ENCODE assay signal across 1 cellular context in the genomic region with DNA sequence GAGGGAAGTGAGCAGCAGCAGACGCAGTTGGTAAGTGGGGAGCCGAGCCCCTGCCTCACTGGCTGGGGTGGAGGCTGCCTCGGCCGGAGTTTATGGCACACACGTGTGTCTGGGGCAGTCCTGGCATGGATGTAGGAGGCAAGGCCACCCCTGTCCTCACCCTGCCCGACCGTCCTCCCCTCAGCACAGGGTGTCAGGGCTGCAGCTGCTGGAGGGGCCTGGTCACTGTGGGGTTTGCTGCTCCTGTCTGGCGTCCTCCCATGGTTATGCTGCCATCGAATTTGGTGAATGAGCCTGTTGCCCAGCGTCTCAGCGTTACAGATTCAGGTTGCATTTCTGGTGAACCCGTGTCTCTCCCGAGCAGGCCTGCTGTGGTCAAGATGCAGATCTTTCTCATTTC.
TF ChIP-seq lines count a peak whose summit lies in the region.

No MANE protein-coding gene starts in this region.

TF ChIP-seq in K562, 482 proteins besides CTCF, POLR2A, EP300 and RAD21:
- TF ChIP-seq ZSCAN29 (IDR thresholded peaks at IDR 0.05) (no peak), NEUROD1 (IDR thresholded peaks at IDR 0.05; ENCODE audit: borderline replicate concordance, low read depth, low read length, partially characterized antibody) (no peak), NR2C1 (IDR thresholded peaks at IDR 0.05) (no peak), NR2C1 (tag; IDR thresholded peaks at IDR 0.05) (no peak), LEF1 (IDR thresholded peaks at IDR 0.05) (no peak), THRAP3 (IDR thresholded peaks at IDR 0.05; ENCODE audit: borderline replicate concordance) (no peak), RBM25 (IDR thresholded peaks at IDR 0.05; ENCODE audit: low read depth, low read length, severe bottlenecking) (no peak), POLR2G (IDR thresholded peaks at IDR 0.05; ENCODE audit: low read depth, low read length) (peak; percentile 51; the same call in 1 of the 2 replicates), CSDE1 (IDR thresholded peaks at IDR 0.05) (no peak)
- TF ChIP-seq, protein P1, sequence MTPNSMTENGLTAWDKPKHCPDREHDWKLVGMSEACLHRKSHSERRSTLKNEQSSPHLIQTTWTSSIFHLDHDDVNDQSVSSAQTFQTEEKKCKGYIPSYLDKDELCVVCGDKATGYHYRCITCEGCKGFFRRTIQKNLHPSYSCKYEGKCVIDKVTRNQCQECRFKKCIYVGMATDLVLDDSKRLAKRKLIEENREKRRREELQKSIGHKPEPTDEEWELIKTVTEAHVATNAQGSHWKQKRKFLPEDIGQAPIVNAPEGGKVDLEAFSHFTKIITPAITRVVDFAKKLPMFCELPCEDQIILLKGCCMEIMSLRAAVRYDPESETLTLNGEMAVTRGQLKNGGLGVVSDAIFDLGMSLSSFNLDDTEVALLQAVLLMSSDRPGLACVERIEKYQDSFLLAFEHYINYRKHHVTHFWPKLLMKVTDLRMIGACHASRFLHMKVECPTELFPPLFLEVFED (CRISPR knock-in tag; conservative IDR thresholded peaks at IDR 0.05), result no peak
